Comparison of ENCODE assay signal across 16 cellular contexts in genomic region chr3:170102421-170102820, GRCh38.
A peak's percentile ranks its signal among the peaks of the same experiment; 100 is the strongest.
DNase-seq lines count a peak whose midpoint lies in the region; ATAC-seq and TF ChIP-seq lines count a peak whose summit lies in the region.
"Had no signal": no experiment of that assay in that cellular context is flagged by ENCODE, and none has a peak within 500 bp of the region (broad histone marks: within the 10 kb centered on the region; RNA-seq: fewer than 3 reads in every experiment).

No MANE protein-coding gene starts in this region.

- no peaks in the 10 kb centered on the region for H3K27me3 ChIP-seq in naive thymus-derived CD4-positive, alpha-beta T cell (ENCODE audit: control insufficient read depth in 2 of 2, insufficient read depth in 2 of 2, low read length in 2 of 2)
- H3K27me3 ChIP-seq: BE2C had no signal

- intact Hi-C loops in naive thymus-derived CD4-positive, alpha-beta T cell (cut with micrococcal nuclease): loop anchor here in 1 of 2 donors (2.0 kb wide), 1 partner anchor 14 kb away; no protein-coding TSS in a partner anchor

- no peaks in the 10 kb centered on the region for H3K9me3 ChIP-seq in T-helper 17 cell (ENCODE audit: control insufficient read depth, low read length, poor library complexity, severe bottlenecking)
- H3K9me3 ChIP-seq in naive thymus-derived CD4-positive, alpha-beta T cell (ENCODE audit: control insufficient read depth in 2 of 3, low read length in 3 of 3): no peaks in the 10 kb centered on the region
- H3K9me3 ChIP-seq: BE2C, Caco-2 had no signal

- H3K9me3 Mint-ChIP-seq in activated T-cell treated with anti-CD3 and anti-CD28 coated beads, Interleukin-2, amount 50 U/mL, for 72 hours: no peaks in the 10 kb centered on the region
- H3K9me3 Mint-ChIP-seq in activated T-cell treated with anti-CD3 and anti-CD28 coated beads, Interleukin-2, amount 50 U/mL, for 4 hours: no peaks in the 10 kb centered on the region
- no peaks in the 10 kb centered on the region for H3K9me3 Mint-ChIP-seq in naive thymus-derived CD4-positive, alpha-beta T cell
- no peaks in the 10 kb centered on the region for H3K9me3 Mint-ChIP-seq in progenitor cell of endocrine pancreas (ENCODE audit: low read depth)
- H3K9me3 Mint-ChIP-seq: CD8-positive, alpha-beta memory T cell; H9 had no signal

- POLR2A ChIA-PET in naive thymus-derived CD4-positive, alpha-beta T cell (lab: Charles Lee): interaction anchor here (0.6 kb wide), 1 partner anchor 16 kb away, joined by 3 read pairs; no protein-coding TSS in a partner anchor
- POLR2A ChIA-PET in HEK293T (lab: Yijun Ruan, JAX): no interaction called here

- CTCF ChIA-PET in naive thymus-derived CD4-positive, alpha-beta T cell (lab: Charles Lee): no interaction called here
- CTCF ChIA-PET in HEK293T (lab: Yijun Ruan, JAX): no interaction called here

- H3K4me3 Mint-ChIP-seq in activated T-cell treated with anti-CD3 and anti-CD28 coated beads, Interleukin-2, amount 50 U/mL, for 72 hours: no peak overlapping the region
- no peak overlapping the region for H3K4me3 Mint-ChIP-seq in activated T-cell treated with anti-CD3 and anti-CD28 coated beads, Interleukin-2, amount 50 U/mL, for 4 hours
- no peak overlapping the region for H3K4me3 Mint-ChIP-seq in T-helper 17 cell
- no peak overlapping the region for H3K4me3 Mint-ChIP-seq in naive thymus-derived CD4-positive, alpha-beta T cell
- no peak overlapping the region for H3K4me3 Mint-ChIP-seq in progenitor cell of endocrine pancreas (ENCODE audit: low read depth)
- H3K4me3 Mint-ChIP-seq: CD8-positive, alpha-beta memory T cell; H9 had no signal

- peaks cover 10 to 51% (median 20%) of the 10 kb centered on the region in 3 experiments for H3K36me3 ChIP-seq in naive thymus-derived CD4-positive, alpha-beta T cell (ENCODE audit: control insufficient read depth in 2 of 3, insufficient read depth in 3 of 3, low read length in 3 of 3)

- no peak overlapping the region for H3K27ac ChIP-seq in naive thymus-derived CD4-positive, alpha-beta T cell (ENCODE audit: low read depth, low read length)
- H3K27ac ChIP-seq: C4-2B had no signal

- H3K27ac Mint-ChIP-seq in activated T-cell treated with anti-CD3 and anti-CD28 coated beads, Interleukin-2, amount 50 U/mL, for 72 hours: peak overlapping the region; percentile 62
- H3K27ac Mint-ChIP-seq in T-helper 17 cell (peak overlapping the region; percentile 37), progenitor cell of endocrine pancreas (no peak overlapping the region)
- peak overlapping the region in 5 of 9 donors; percentile 14 to 76 (median 26) for H3K27ac Mint-ChIP-seq in naive thymus-derived CD4-positive, alpha-beta T cell
- H3K27ac Mint-ChIP-seq: H9 had no signal

- H3K27me3 Mint-ChIP-seq in activated T-cell treated with anti-CD3 and anti-CD28 coated beads, Interleukin-2, amount 50 U/mL, for 72 hours (ENCODE audit: low read depth): no peaks in the 10 kb centered on the region
- H3K27me3 Mint-ChIP-seq in activated T-cell treated with anti-CD3 and anti-CD28 coated beads, Interleukin-2, amount 50 U/mL, for 4 hours (ENCODE audit: low read depth): no peaks in the 10 kb centered on the region
- no peaks in the 10 kb centered on the region for H3K27me3 Mint-ChIP-seq in T-helper 17 cell
- H3K27me3 Mint-ChIP-seq in naive thymus-derived CD4-positive, alpha-beta T cell: no peaks in the 10 kb centered on the region
- no peaks in the 10 kb centered on the region for H3K27me3 Mint-ChIP-seq in progenitor cell of endocrine pancreas
- H3K27me3 Mint-ChIP-seq: CD8-positive, alpha-beta memory T cell had no signal

- peaks cover 33% of the 10 kb centered on the region for H3K4me1 Mint-ChIP-seq in activated T-cell treated with anti-CD3 and anti-CD28 coated beads, Interleukin-2, amount 50 U/mL, for 72 hours (ENCODE audit: low read depth)
- peaks cover 11% of the 10 kb centered on the region for H3K4me1 Mint-ChIP-seq in activated T-cell treated with anti-CD3 and anti-CD28 coated beads, Interleukin-2, amount 50 U/mL, for 4 hours (ENCODE audit: low read depth)
- H3K4me1 Mint-ChIP-seq in T-helper 17 cell (no peaks in the 10 kb centered on the region), progenitor cell of endocrine pancreas (ENCODE audit: low read depth) (no peaks in the 10 kb centered on the region)
- H3K4me1 Mint-ChIP-seq in naive thymus-derived CD4-positive, alpha-beta T cell: peaks cover 2 to 21% (median 14%) of the 10 kb centered on the region in 7 donors
- H3K4me1 Mint-ChIP-seq: H9 had no signal

- no peak for TF ChIP-seq CTCF in progenitor cell of endocrine pancreas (IDR thresholded peaks at IDR 0.05; ENCODE audit: unreplicated experiment)

- H3K4me3 ChIP-seq in naive thymus-derived CD4-positive, alpha-beta T cell (ENCODE audit: low read length): no peak overlapping the region

- H3K36me3 Mint-ChIP-seq in activated T-cell treated with anti-CD3 and anti-CD28 coated beads, Interleukin-2, amount 50 U/mL, for 72 hours (ENCODE audit: insufficient read depth in 2 of 2): peaks cover 3 to 20% of the 10 kb centered on the region in 2 donors
- H3K36me3 Mint-ChIP-seq in activated T-cell treated with anti-CD3 and anti-CD28 coated beads, Interleukin-2, amount 50 U/mL, for 4 hours (ENCODE audit: insufficient read depth): peaks cover 34% of the 10 kb centered on the region
- H3K36me3 Mint-ChIP-seq in T-helper 17 cell (ENCODE audit: low read depth) (peaks cover 9% of the 10 kb centered on the region), progenitor cell of endocrine pancreas (ENCODE audit: insufficient read depth) (peaks cover 15% of the 10 kb centered on the region)
- H3K36me3 Mint-ChIP-seq in naive thymus-derived CD4-positive, alpha-beta T cell: peaks cover 8 to 36% (median 19%) of the 10 kb centered on the region in 5 donors

- no peak for ATAC-seq in activated T-cell treated with anti-CD3 and anti-CD28 coated beads, Interleukin-2, amount 50 U/mL, for 72 hours (replicated peaks in 1 of 2)
- no peak for ATAC-seq in activated T-cell treated with anti-CD3 and anti-CD28 coated beads, Interleukin-2, amount 50 U/mL, for 4 hours
- no peak for ATAC-seq in T-helper 17 cell
- ATAC-seq in naive thymus-derived CD4-positive, alpha-beta T cell: no peak

- no peaks in the 10 kb centered on the region for H3K4me1 ChIP-seq in naive thymus-derived CD4-positive, alpha-beta T cell (ENCODE audit: control insufficient read depth in 2 of 2, insufficient read depth in 2 of 2, low read length in 2 of 2)
- H3K4me1 ChIP-seq: BE2C, Caco-2 had no signal

- no peak for DNase-seq in activated T-cell treated with anti-CD3 and anti-CD28 coated beads, Interleukin-2, amount 50 U/mL, for 72 hours
- DNase-seq in activated T-cell treated with anti-CD3 and anti-CD28 coated beads, Interleukin-2, amount 50 U/mL, for 4 hours: no peak
- DNase-seq in T-helper 17 cell: no peak
- DNase-seq in naive thymus-derived CD4-positive, alpha-beta T cell: no peak
- DNase-seq in superior temporal gyrus (ENCODE audit: extremely low spot score): peak; percentile 42
- no peak for DNase-seq in progenitor cell of endocrine pancreas (ENCODE audit: low spot score, unreplicated experiment)
- DNase-seq in activated effector memory CD4-positive, alpha-beta T cell treated with anti-CD3 and anti-CD28 coated beads, Interleukin-2, amount 50 U/mL, for 16 hours: no peak
- no peak for DNase-seq in HEK293T (ENCODE audit: extremely low spot score)
- DNase-seq: BE2C; Caco-2; CD8-positive, alpha-beta memory T cell; DND-41; GF-D8; GOT3; H9 had no signal

TF ChIP-seq in HEK293T, 16 proteins besides CTCF, POLR2A, EP300 and RAD21:
- no peak for TF ChIP-seq FOXA1 (IDR thresholded peaks at IDR 0.05)
- TF ChIP-seq HDGF (IDR thresholded peaks at IDR 0.05; ENCODE audit: borderline replicate concordance): no peak
- no peak for TF ChIP-seq BHLHE40 (IDR thresholded peaks at IDR 0.05; ENCODE audit: borderline replicate concordance)
- no peak for TF ChIP-seq NFRKB (IDR thresholded peaks at IDR 0.05)
- TF ChIP-seq CTBP1 (IDR thresholded peaks at IDR 0.05; ENCODE audit: borderline replicate concordance): no peak
